Comparison of ENCODE assay signal across 8 cellular contexts in the genomic region with DNA sequence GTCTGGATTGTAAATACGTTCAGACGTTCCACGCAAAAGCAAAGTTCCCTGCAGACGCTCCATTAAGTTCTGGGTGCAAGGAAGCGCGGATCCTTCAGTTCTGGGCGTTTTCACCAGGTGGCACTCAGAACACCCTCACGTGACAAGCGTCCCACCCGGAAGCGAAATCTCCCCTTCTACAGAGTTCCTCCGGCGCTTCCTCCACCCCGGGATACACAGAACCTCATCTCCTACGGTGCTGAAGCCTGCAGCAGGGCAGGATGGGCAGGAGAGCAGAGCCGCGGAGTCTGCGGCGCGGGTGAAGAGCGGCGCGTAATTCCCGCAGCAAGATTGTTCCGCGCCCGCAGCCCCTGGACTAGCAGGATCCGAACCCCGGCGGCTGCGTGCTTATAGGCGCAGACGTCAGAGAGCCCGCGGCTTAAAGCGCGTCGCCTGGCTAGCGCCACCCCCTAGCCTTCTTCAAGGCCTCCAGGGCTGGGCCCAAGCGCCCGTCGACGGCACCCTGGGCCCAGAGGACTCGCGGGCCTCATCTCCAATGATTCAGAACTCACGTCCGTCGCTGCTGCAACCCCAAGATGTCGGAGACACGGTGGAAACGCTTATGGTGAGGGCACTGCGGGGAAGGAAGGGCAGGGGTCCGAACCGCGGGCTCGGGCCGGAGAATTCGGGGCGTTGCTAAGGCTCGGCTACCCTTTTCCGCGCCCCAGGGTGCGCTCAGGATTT. TPM values are rescaled to one million over a fixed set of nuclear protein-coding genes. Genes with fewer than 3 reads are reported as not detected.
DNase-seq lines count a peak whose midpoint lies in the region; ATAC-seq and TF ChIP-seq lines count a peak whose summit lies in the region.

A gene with protein sequence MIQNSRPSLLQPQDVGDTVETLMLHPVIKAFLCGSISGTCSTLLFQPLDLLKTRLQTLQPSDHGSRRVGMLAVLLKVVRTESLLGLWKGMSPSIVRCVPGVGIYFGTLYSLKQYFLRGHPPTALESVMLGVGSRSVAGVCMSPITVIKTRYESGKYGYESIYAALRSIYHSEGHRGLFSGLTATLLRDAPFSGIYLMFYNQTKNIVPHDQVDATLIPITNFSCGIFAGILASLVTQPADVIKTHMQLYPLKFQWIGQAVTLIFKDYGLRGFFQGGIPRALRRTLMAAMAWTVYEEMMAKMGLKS (plus strand): TSS at position 181 of the 723 bp plus-strand sequence. CDS start 355 bp downstream, at position 536.

- H3K9me3 ChIP-seq in left lung = no peaks in the 10 kb centered on the region

- H3K27ac ChIP-seq in VCaP (peak within 1 kb of the TSS; percentile 97), left lung (peak within 1 kb of the TSS; percentile 92 to 95)

- no peaks in the 10 kb centered on the region for H3K27me3 Mint-ChIP-seq in chondrocyte (ENCODE audit: low read depth)

- H3K4me1 Mint-ChIP-seq in chondrocyte (ENCODE audit: low read depth) = peaks cover 30% of the 10 kb centered on the region

- H3K4me3 ChIP-seq in left lung = peak within 1 kb of the TSS; percentile 60 to 77

- H3K27ac Mint-ChIP-seq in chondrocyte (ENCODE audit: unreplicated experiment) = peak within 1 kb of the TSS; percentile 100

- H3K27me3 ChIP-seq in left lung = no peaks in the 10 kb centered on the region

- ATAC-seq in HG03196 (IDR thresholded peaks at IDR 0.05; ENCODE audit: unreplicated experiment) = peak; percentile 66
- ATAC-seq in left lung = peak; percentile 90

- peak; percentile 84 for DNase-seq in activated naive CD4-positive, alpha-beta T cell treated with Interleukin-2 at 50 U/mL for 16 hours
- no peak for DNase-seq in activated naive CD4-positive, alpha-beta T cell (lab: John Stamatoyannopoulos, UW)
- DNase-seq in chondrocyte (ENCODE audit: low spot score) (no peak), left lung (peak; percentile 85 to 94), NCI-H510A treated with DMSO at 0.1 percent for 48 hours (lab: John Stamatoyannopoulos, UW) (no peak)
- DNase-seq in stimulated activated CD4-positive, alpha-beta T cell treated with anti-CD3 and anti-CD28 coated beads, Interleukin-4, amount 100 ng/mL, for 24 hours = peak; percentile 84

- H3K9me3 Mint-ChIP-seq in chondrocyte (ENCODE audit: low read depth) = no peaks in the 10 kb centered on the region

- peaks cover 0 to 25% of the 10 kb centered on the region in 2 donors for H3K4me1 ChIP-seq in left lung

- TF ChIP-seq CTCF in VCaP (conservative IDR thresholded peaks at IDR 0.05) (peak; percentile 27; the same call in 1 of the 2 replicates), chondrocyte (IDR thresholded peaks at IDR 0.05) (peak; percentile 66), left lung (IDR thresholded peaks at IDR 0.05) (no peak)

- intact Hi-C loops in left lung (cut with DNase I) = no loop called here

- no peaks in the 10 kb centered on the region for H3K36me3 ChIP-seq in left lung

- H3K4me3 Mint-ChIP-seq in chondrocyte (ENCODE audit: unreplicated experiment) = peak within 1 kb of the TSS; percentile 99

- peaks cover 2% of the 10 kb centered on the region for H3K36me3 Mint-ChIP-seq in chondrocyte (ENCODE audit: low read depth)

RNA-seq across cellular contexts. Expression of the gene that starts here (rescaled TPM):
- total RNA-seq in chondrocyte (26.3 to 29.5 TPM (median 26.5 TPM) in 3 replicates), left lung (10 to 100 TPM; 28.9 to 33.7 TPM)

Comparison
In these comparisons a context has a peak if more than half of its experiments do, and no peak if none do; other contexts are left out.
1. DNase-seq: peak in activated naive CD4-positive, alpha-beta T cell treated with Interleukin-2 at 50 U/mL for 16 hours (single experiment), left lung (2 of 2) and stimulated activated CD4-positive, alpha-beta T cell treated with anti-CD3 and anti-CD28 coated beads, Interleukin-4, amount 100 ng/mL, for 24 hours (single experiment); none in activated naive CD4-positive, alpha-beta T cell (0 of 4), chondrocyte (single experiment) and NCI-H510A treated with DMSO at 0.1 percent for 48 hours (single experiment).
2. CTCF ChIP-seq: peak in VCaP (single experiment) and chondrocyte (single experiment); none in left lung (0 of 2).